Comparison of ENCODE assay signal across 1 cellular context in genomic region chr7:2730846-2731770, GRCh38.
TF ChIP-seq lines count a peak whose summit lies in the region.

No MANE protein-coding gene starts in this region.

TF ChIP-seq in HepG2, 621 proteins besides CTCF, POLR2A, EP300 and RAD21 (continued from another document):
- TF ChIP-seq, protein P1, sequence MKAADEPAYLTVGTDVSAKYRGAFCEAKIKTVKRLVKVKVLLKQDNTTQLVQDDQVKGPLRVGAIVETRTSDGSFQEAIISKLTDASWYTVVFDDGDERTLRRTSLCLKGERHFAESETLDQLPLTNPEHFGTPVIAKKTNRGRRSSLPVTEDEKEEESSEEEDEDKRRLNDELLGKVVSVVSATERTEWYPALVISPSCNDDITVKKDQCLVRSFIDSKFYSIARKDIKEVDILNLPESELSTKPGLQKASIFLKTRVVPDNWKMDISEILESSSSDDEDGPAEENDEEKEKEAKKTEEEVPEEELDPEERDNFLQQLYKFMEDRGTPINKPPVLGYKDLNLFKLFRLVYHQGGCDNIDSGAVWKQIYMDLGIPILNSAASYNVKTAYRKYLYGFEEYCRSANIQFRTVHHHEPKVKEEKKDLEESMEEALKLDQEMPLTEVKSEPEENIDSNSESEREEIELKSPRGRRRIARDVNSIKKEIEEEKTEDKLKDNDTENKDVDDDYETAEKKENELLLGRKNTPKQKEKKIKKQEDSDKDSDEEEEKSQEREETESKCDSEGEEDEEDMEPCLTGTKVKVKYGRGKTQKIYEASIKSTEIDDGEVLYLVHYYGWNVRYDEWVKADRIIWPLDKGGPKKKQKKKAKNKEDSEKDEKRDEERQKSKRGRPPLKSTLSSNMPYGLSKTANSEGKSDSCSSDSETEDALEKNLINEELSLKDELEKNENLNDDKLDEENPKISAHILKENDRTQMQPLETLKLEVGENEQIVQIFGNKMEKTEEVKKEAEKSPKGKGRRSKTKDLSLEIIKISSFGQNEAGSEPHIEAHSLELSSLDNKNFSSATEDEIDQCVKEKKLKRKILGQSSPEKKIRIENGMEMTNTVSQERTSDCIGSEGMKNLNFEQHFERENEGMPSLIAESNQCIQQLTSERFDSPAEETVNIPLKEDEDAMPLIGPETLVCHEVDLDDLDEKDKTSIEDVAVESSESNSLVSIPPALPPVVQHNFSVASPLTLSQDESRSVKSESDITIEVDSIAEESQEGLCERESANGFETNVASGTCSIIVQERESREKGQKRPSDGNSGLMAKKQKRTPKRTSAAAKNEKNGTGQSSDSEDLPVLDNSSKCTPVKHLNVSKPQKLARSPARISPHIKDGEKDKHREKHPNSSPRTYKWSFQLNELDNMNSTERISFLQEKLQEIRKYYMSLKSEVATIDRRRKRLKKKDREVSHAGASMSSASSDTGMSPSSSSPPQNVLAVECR (CRISPR knock-in tag; IDR thresholded peaks at IDR 0.05; ENCODE audit: borderline replicate concordance), result no peak
- TF ChIP-seq ARHGAP35 (CRISPR knock-in tag; IDR thresholded peaks at IDR 0.05; ENCODE audit: borderline replicate concordance) (no peak), ZNF143 (CRISPR knock-in tag; IDR thresholded peaks at IDR 0.05) (no peak), CSRNP1 (CRISPR knock-in tag; IDR thresholded peaks at IDR 0.05) (no peak), ZNF235 (CRISPR knock-in tag; IDR thresholded peaks at IDR 0.05; ENCODE audit: borderline replicate concordance) (no peak), ZNF432 (CRISPR knock-in tag; IDR thresholded peaks at IDR 0.05; ENCODE audit: borderline replicate concordance) (no peak), ZNF891 (CRISPR knock-in tag; IDR thresholded peaks at IDR 0.05) (no peak), ZSCAN12 (CRISPR knock-in tag; IDR thresholded peaks at IDR 0.05) (no peak), ZNF598 (CRISPR knock-in tag; IDR thresholded peaks at IDR 0.05; ENCODE audit: borderline replicate concordance) (no peak), ZNF367 (CRISPR knock-in tag; IDR thresholded peaks at IDR 0.05; ENCODE audit: borderline replicate concordance) (no peak), SAP130 (CRISPR knock-in tag; IDR thresholded peaks at IDR 0.05; ENCODE audit: low read depth) (no peak), CENPBD1 (CRISPR knock-in tag; IDR thresholded peaks at IDR 0.05; ENCODE audit: borderline replicate concordance, low read depth) (no peak), NR1H2 (CRISPR knock-in tag; IDR thresholded peaks at IDR 0.05; ENCODE audit: borderline replicate concordance, low read depth) (no peak), SRSF9 (IDR thresholded peaks at IDR 0.05; ENCODE audit: borderline replicate concordance, insufficient read depth, low read depth, low read length, poor library complexity, severe bottlenecking) (no peak)
